Comparison of ENCODE assay signal across 30 cellular contexts in genomic region chr2:109289011-109289410, GRCh38.
"Had no signal": no experiment of that assay in that cellular context is flagged by ENCODE, and none has a peak within 500 bp of the region (broad histone marks: within the 10 kb centered on the region; RNA-seq: fewer than 3 reads in every experiment).

No MANE protein-coding gene starts in this region.

- H3K9me3 ChIP-seq: esophagus squamous epithelium, mucosa of descending colon, prostate gland, right atrium auricular region, testis, tibial artery had no signal

- H3K4me2 ChIP-seq: smooth muscle cell had no signal

- H3K27ac Mint-ChIP-seq: effector memory CD8-positive, alpha-beta T cell; immature natural killer cell; mesothelial cell of epicardium; naive B cell; natural killer cell treated with Interleukin-12 subunit alpha and Interleukin-12 subunit beta and Interleukin-15 and Interleukin-18, amount 100 ng/mL, for 72 hours; type B pancreatic cell had no signal

- H3K36me3 ChIP-seq: esophagus squamous epithelium, prostate gland, right atrium auricular region, stomach, tibial artery had no signal

- H3K4me3 ChIP-seq: esophagus squamous epithelium, lung, mucosa of descending colon, prostate gland, right atrium auricular region, smooth muscle cell, stomach, testis, tibial artery had no signal

- H3K79me2 ChIP-seq: parathyroid adenoma had no signal

- FAIRE-seq: endometrium, frontal cortex, keratinocyte had no signal

- H3K4me1 ChIP-seq: parathyroid adenoma, prostate gland, testis had no signal

- ATAC-seq: effector memory CD8-positive, alpha-beta T cell; left lobe of liver; mucosa of descending colon; natural killer cell treated with Interleukin-12 subunit alpha and Interleukin-12 subunit beta and Interleukin-15 and Interleukin-18, amount 100 ng/mL, for 72 hours; sciatic nerve had no signal

- H3K27me3 ChIP-seq: esophagus squamous epithelium, right atrium auricular region, stomach, testis, tibial artery had no signal

- H3K27ac ChIP-seq: esophagus squamous epithelium, parathyroid adenoma, prostate gland, right atrium auricular region, stomach, testis, tibial artery had no signal

- H2AFZ ChIP-seq: parathyroid adenoma had no signal

- H3K27me3 Mint-ChIP-seq: naive B cell had no signal

- H3K4me3 Mint-ChIP-seq: effector memory CD8-positive, alpha-beta T cell; immature natural killer cell; mesothelial cell of epicardium; naive B cell; natural killer cell treated with Interleukin-12 subunit alpha and Interleukin-12 subunit beta and Interleukin-15 and Interleukin-18, amount 100 ng/mL, for 72 hours; type B pancreatic cell had no signal

- H3K9ac ChIP-seq: parathyroid adenoma had no signal

- H3K4me1 Mint-ChIP-seq: immature natural killer cell had no signal

- DNase-seq: cortex of kidney; effector memory CD8-positive, alpha-beta T cell; erythroblast; esophagus squamous epithelium; immature natural killer cell; mesenchymal stem cell; mucosa of descending colon; naive B cell; occipital lobe; stimulated activated CD4-positive, alpha-beta T cell treated with anti-CD3 and anti-CD28 coated beads, Interleukin-12 subunit alpha, Interleukin-12 subunit beta, amount 100 ng/mL, for 4 hours; stimulated activated CD4-positive, alpha-beta T cell treated with anti-CD3 and anti-CD28 coated beads, Interleukin-1b, Interleukin-23, amount 100 ng/mL, for 48 hours; stimulated activated CD4-positive, alpha-beta T cell treated with anti-CD3 and anti-CD28 coated beads, Interleukin-4, amount 100 ng/mL, for 1 hour; stimulated activated CD8-positive, alpha-beta memory T cell treated with anti-CD3 and anti-CD28 coated beads, Interleukin-4, amount 100 ng/mL, for 48 hours; stimulated activated naive CD4-positive, alpha-beta T cell treated with Interleukin-2 at 50 U/mL for 16 hours; stomach; testis; tibial artery had no signal

- H3K36me3 Mint-ChIP-seq: immature natural killer cell; mesothelial cell of epicardium; naive B cell; natural killer cell treated with Interleukin-12 subunit alpha and Interleukin-12 subunit beta and Interleukin-15 and Interleukin-18, amount 100 ng/mL, for 72 hours; type B pancreatic cell had no signal

- H3K9me3 Mint-ChIP-seq: effector memory CD8-positive, alpha-beta T cell; immature natural killer cell; mesothelial cell of epicardium; natural killer cell treated with Interleukin-12 subunit alpha and Interleukin-12 subunit beta and Interleukin-15 and Interleukin-18, amount 100 ng/mL, for 72 hours; type B pancreatic cell had no signal
